12 cellular contexts compared by ENCODE assay signal in the genomic region with DNA sequence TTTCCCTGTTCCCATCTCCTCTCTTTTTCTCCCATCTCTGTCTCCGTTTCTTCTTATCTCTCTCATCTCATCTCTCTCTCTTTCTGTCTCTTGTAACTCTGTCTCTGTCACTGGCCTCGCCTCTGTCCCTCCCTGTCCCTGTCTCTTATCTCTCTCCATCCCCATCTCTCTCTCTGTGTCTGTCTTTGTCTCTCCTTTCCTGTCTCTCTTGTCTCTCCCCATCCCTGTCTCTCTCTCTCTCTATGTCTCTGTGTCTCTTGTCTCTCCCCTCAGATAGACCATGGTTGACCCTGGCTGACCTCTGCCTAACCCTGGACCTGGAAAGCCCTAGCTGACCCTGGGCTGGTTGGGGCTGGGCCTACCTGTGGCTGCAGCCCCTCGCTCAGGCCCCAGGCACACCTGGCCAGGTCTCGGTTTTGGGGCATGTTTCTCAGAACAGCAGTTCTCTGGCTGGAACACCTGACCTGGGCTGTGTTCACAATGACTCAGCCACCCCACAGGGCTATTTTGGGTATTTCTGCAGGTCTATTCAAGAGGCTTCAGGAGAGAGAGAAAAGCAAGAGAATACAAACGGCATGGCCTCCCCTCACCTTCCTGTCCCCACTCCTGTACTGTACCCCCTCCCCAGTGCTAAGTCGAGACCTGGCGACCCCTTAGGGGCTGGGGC.
DNase-seq lines count a peak whose midpoint lies in the region; ATAC-seq and TF ChIP-seq lines count a peak whose summit lies in the region.
"Had no signal": no experiment of that assay in that cellular context is flagged by ENCODE, and none has a peak within 500 bp of the region (broad histone marks: within the 10 kb centered on the region; RNA-seq: fewer than 3 reads in every experiment).

No MANE protein-coding gene starts in this region.

- intact Hi-C loops in activated B cell treated with CpG ODN at 0.5 μM for 24 hours (cut with micrococcal nuclease), result no loop called here

- no peaks in the 10 kb centered on the region for H3K4me1 ChIP-seq in right atrium auricular region
- H3K4me1 ChIP-seq: tibial nerve had no signal

- peaks cover 58% of the 10 kb centered on the region for H3K4me1 Mint-ChIP-seq in activated B cell treated with CpG ODN at 0.5 μM for 24 hours

- TF ChIP-seq POLR2A in GM18951 (IDR thresholded peaks at IDR 0.05; ENCODE audit: extremely low read depth, insufficient read depth, insufficient read length), result peak; percentile 22

- POLR2A ChIA-PET in activated B cell treated with CpG ODN at 0.5 μM for 24 hours (lab: Charles Lee), result interaction anchor here (0.6 to 2.9 kb wide), 7 partner anchors 9 to 161 kb away, joined by 3 to 19 read pairs (median 8); no protein-coding TSS in a partner anchor

- peak overlapping the region; percentile 77 for H3K4me3 Mint-ChIP-seq in activated B cell treated with CpG ODN at 0.5 μM for 24 hours
- H3K4me3 Mint-ChIP-seq: T-cell had no signal

- no peaks in the 10 kb centered on the region for H3K9me3 ChIP-seq in right atrium auricular region
- H3K9me3 ChIP-seq: tibial nerve had no signal

- no peaks in the 10 kb centered on the region for H3K27me3 ChIP-seq in right atrium auricular region
- H3K27me3 ChIP-seq: tibial nerve had no signal

- H3K9me3 Mint-ChIP-seq in activated B cell treated with CpG ODN at 0.5 μM for 24 hours, result no peaks in the 10 kb centered on the region
- H3K9me3 Mint-ChIP-seq: T-cell had no signal

- TF ChIP-seq CTCF in activated B cell treated with CpG ODN at 0.5 μM for 24 hours (IDR thresholded peaks at IDR 0.05) (no peak), right atrium auricular region (IDR thresholded peaks at IDR 0.05) (no peak)

- no peak overlapping the region for H3K27ac ChIP-seq in right atrium auricular region
- H3K27ac ChIP-seq: tibial nerve had no signal

- peak; percentile 40 for DNase-seq in COLO668 (lab: John Stamatoyannopoulos, UW; ENCODE audit: unreplicated experiment)
- DNase-seq in activated B cell treated with CpG ODN at 0.5 μM for 24 hours, result peak; percentile 45
- no peak for DNase-seq in OCI-M2 (lab: John Stamatoyannopoulos, UW; ENCODE audit: unreplicated experiment)
- DNase-seq in DMS153 treated with DMSO at 0.1 percent for 48 hours (lab: John Stamatoyannopoulos, UW; ENCODE audit: unreplicated experiment), result no peak
- no peak for DNase-seq in right atrium auricular region (ENCODE audit: low spot score)
- no peak for DNase-seq in islet precursor cell
- DNase-seq: mesendoderm, NCI-H1417 had no signal

- CTCF ChIA-PET in activated B cell treated with CpG ODN at 0.5 μM for 24 hours (lab: Charles Lee), result no interaction called here

- peak overlapping the region; percentile 99 for H3K27ac Mint-ChIP-seq in activated B cell treated with CpG ODN at 0.5 μM for 24 hours

- ATAC-seq in HG02938 (IDR thresholded peaks at IDR 0.05; ENCODE audit: unreplicated experiment) (peak; percentile 40), activated B cell treated with CpG ODN at 0.5 μM for 24 hours (ENCODE audit: low read depth) (peak; percentile 5)
- ATAC-seq: T-cell had no signal

- peaks cover 21% of the 10 kb centered on the region for H3K36me3 Mint-ChIP-seq in activated B cell treated with CpG ODN at 0.5 μM for 24 hours (ENCODE audit: low read depth)
- H3K36me3 Mint-ChIP-seq: T-cell had no signal

- no peaks in the 10 kb centered on the region for H3K27me3 Mint-ChIP-seq in activated B cell treated with CpG ODN at 0.5 μM for 24 hours

- H3K4me3 ChIP-seq in right atrium auricular region, result no peak overlapping the region
- H3K4me3 ChIP-seq: tibial nerve had no signal

- H3K36me3 ChIP-seq in right atrium auricular region, result no peaks in the 10 kb centered on the region
- H3K36me3 ChIP-seq: tibial nerve had no signal

- in situ Hi-C loops in GM18951 (cut with MboI; ENCODE audit: low sequenced_read_pairs, unreplicated experiment), result no loop called here

Comparison
In these comparisons a context has a peak if more than half of its experiments do, and no peak if none do; other contexts are left out.
1. DNase-seq: peak in COLO668 (single experiment) and activated B cell treated with CpG ODN at 0.5 μM for 24 hours (single experiment); none in OCI-M2 (single experiment), DMS153 treated with DMSO at 0.1 percent for 48 hours (single experiment), right atrium auricular region (single experiment) and islet precursor cell (single experiment).